ENCODE assay signal across 8 cellular contexts in genomic region chr9:136567651-136568287, GRCh38. TPM values are rescaled to one million over a fixed set of nuclear protein-coding genes. Genes with fewer than 3 reads are reported as not detected.
A peak's percentile ranks its signal among the peaks of the same experiment; 100 is the strongest.
DNase-seq lines count a peak whose midpoint lies in the region; ATAC-seq, FAIRE-seq and TF ChIP-seq lines count a peak whose summit lies in the region.

No MANE protein-coding gene starts in this region.

- H3K4me3 ChIP-seq in kidney (ENCODE audit: low read length in 2 of 2) (no peak overlapping the region), stomach smooth muscle (ENCODE audit: low read length in 2 of 2) (peak overlapping the region in 1 of 2 donors; percentile 22)

- H3K4me3 Mint-ChIP-seq in endothelial cell (ENCODE audit: unreplicated experiment): no peak overlapping the region

- ATAC-seq in GM19397 (IDR thresholded peaks at IDR 0.05; ENCODE audit: unreplicated experiment): no peak

- intact Hi-C loops in kidney (cut with DNase I): no loop called here

- H3K36me3 ChIP-seq in kidney (ENCODE audit: control insufficient read depth in 1 of 2, insufficient read depth in 2 of 2, low read length in 2 of 2) (no peaks in the 10 kb centered on the region), stomach smooth muscle (ENCODE audit: control insufficient read depth in 2 of 2, insufficient read depth in 2 of 2, low read length in 2 of 2) (no peaks in the 10 kb centered on the region)

- peak; percentile 92 for DNase-seq in HPDE6-E6E7 (ENCODE audit: extremely low spot score)
- peak; percentile 89 to 92 for DNase-seq in T47D (ENCODE audit: low read depth in 1 of 2, low spot score in 1 of 2)
- DNase-seq in kidney: peak; percentile 94
- DNase-seq in SKM-1 treated with dmso at 0.1 percent for 144 hours (lab: John Stamatoyannopoulos, UW; ENCODE audit: unreplicated experiment): no peak
- DNase-seq in NCI-H2029 (lab: John Stamatoyannopoulos, UW): no peak
- no peak for DNase-seq in endothelial cell (ENCODE audit: low spot score)

- peaks cover 7% of the 10 kb centered on the region for H3K36me3 Mint-ChIP-seq in endothelial cell (ENCODE audit: low read depth, unreplicated experiment)

- H3K27me3 Mint-ChIP-seq in endothelial cell (ENCODE audit: unreplicated experiment): peaks cover 5% of the 10 kb centered on the region

- no peak overlapping the region for H3K27ac ChIP-seq in kidney (ENCODE audit: low read depth in 2 of 2, low read length in 2 of 2)
- H3K27ac ChIP-seq in stomach smooth muscle (ENCODE audit: low read length): peak overlapping the region; percentile 31

- H3K9me3 ChIP-seq in kidney (ENCODE audit: control insufficient read depth in 1 of 2, low read length in 2 of 2) (no peaks in the 10 kb centered on the region), stomach smooth muscle (ENCODE audit: control insufficient read depth in 2 of 2, low read length in 2 of 2) (no peaks in the 10 kb centered on the region)

- H3K4me1 ChIP-seq in kidney (ENCODE audit: control insufficient read depth in 1 of 2, insufficient read depth in 1 of 2, low read depth in 1 of 2, low read length in 2 of 2): peaks cover 3 to 51% of the 10 kb centered on the region in 2 donors
- H3K4me1 ChIP-seq in stomach smooth muscle (ENCODE audit: control insufficient read depth, insufficient read depth, low read length): peaks cover 76% of the 10 kb centered on the region

- H3K9me3 Mint-ChIP-seq in endothelial cell (ENCODE audit: unreplicated experiment): no peaks in the 10 kb centered on the region

- no peaks in the 10 kb centered on the region for H3K27me3 ChIP-seq in stomach smooth muscle (ENCODE audit: control insufficient read depth in 1 of 2, insufficient read depth in 2 of 2, low read length in 2 of 2)

- in situ Hi-C loops in T47D (cut with HindIII; ENCODE audit: low pct_unique_long_range_greater_than_20kb, low sequenced_read_pairs): no loop called here

- H3K4me1 Mint-ChIP-seq in endothelial cell (ENCODE audit: unreplicated experiment): peaks cover 28% of the 10 kb centered on the region

- TF ChIP-seq CTCF in kidney (IDR thresholded peaks at IDR 0.05; ENCODE audit: borderline replicate concordance, extremely low read depth, insufficient read depth) (no peak), endothelial cell (IDR thresholded peaks at IDR 0.05; ENCODE audit: unreplicated experiment) (no peak)

- H3K9ac ChIP-seq in kidney (ENCODE audit: low read length in 2 of 2) (no peak overlapping the region), stomach smooth muscle (ENCODE audit: low read length in 2 of 2) (peak overlapping the region in 1 of 2 donors; percentile 53)

- FAIRE-seq in kidney (lab: Jason Lieb, UNC): no peak

- no peak overlapping the region for H3K27ac Mint-ChIP-seq in endothelial cell (ENCODE audit: unreplicated experiment)

RNA-seq across cellular contexts. Expression of gene NOTCH1, which starts 21.9 kb away (rescaled TPM):
- total RNA-seq in kidney (77.2 TPM), endothelial cell (ENCODE audit: unreplicated experiment) (312 TPM)
- polyA plus RNA-seq in kidney (ENCODE audit: insufficient read depth, low read depth, low replicate concordance): 6.5 TPM

Comparison
In these comparisons a context has a peak if more than half of its experiments do, and no peak if none do; other contexts are left out.
1. DNase-seq: peak in HPDE6-E6E7 (single experiment), T47D (2 of 2) and kidney (single experiment); none in SKM-1 treated with dmso at 0.1 percent for 144 hours (single experiment), NCI-H2029 (single experiment) and endothelial cell (single experiment).